In the genomic region with DNA sequence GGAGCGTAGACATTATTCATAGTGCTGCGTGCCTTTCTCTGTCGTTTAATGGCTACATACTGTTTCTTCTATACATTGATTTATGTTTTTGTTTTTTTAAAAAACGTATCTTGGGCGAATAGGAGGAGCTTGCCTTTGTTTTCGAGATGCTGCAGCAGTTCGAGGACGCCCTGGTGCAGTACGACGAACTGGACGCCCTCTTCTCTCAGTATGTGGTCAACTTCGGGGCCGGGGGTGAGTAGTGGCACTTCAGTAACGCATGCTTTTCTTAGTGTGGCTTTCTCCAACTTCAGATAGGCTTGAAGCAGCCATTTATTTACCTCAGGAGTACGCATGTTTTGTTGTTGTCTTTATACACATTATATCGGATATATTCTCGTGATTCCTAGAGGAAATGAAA, we compare ENCODE assay signal across 15 cellular contexts. TPM values are rescaled to one million over a fixed set of nuclear protein-coding genes. Genes with fewer than 3 reads are reported as not detected.
DNase-seq lines count a peak whose midpoint lies in the region; ATAC-seq and TF ChIP-seq lines count a peak whose summit lies in the region.
"Had no signal": no experiment of that assay in that cellular context is flagged by ENCODE, and none has a peak within 500 bp of the region (broad histone marks: within the 10 kb centered on the region; RNA-seq: fewer than 3 reads in every experiment).

No MANE protein-coding gene starts in this region.

- no peaks in the 10 kb centered on the region for H3K9me3 ChIP-seq in CD8-positive, alpha-beta memory T cell (ENCODE audit: low read length)
- H3K9me3 ChIP-seq in PC-3 (ENCODE audit: low read length) (no peaks in the 10 kb centered on the region), aorta (ENCODE audit: control insufficient read depth, low read length) (no peaks in the 10 kb centered on the region)
- H3K9me3 ChIP-seq: A549; BLaER1 treated with 17β-estradiol and CSF1 and Interleukin-3, amounts not matched to agents 10 nM and 100 nM had no signal

- H3K36me3 ChIP-seq in CD8-positive, alpha-beta memory T cell (ENCODE audit: insufficient read depth, low read length) = peaks cover 51% of the 10 kb centered on the region
- peaks cover 33% of the 10 kb centered on the region; the same call in 1 of the 2 replicates for H3K36me3 ChIP-seq in PC-3 (ENCODE audit: low read depth, low read length)
- peaks cover 0 to 1% of the 10 kb centered on the region in 2 donors for H3K36me3 ChIP-seq in aorta (ENCODE audit: control insufficient read depth in 1 of 2, insufficient read depth in 2 of 2, low read length in 1 of 2)

- no peak overlapping the region for H3K4me3 ChIP-seq in CD8-positive, alpha-beta memory T cell (ENCODE audit: low read length)
- H3K4me3 ChIP-seq in PC-3 (ENCODE audit: low read length) (no peak overlapping the region), aorta (ENCODE audit: low read length in 2 of 2) (no peak overlapping the region)
- H3K4me3 ChIP-seq: A549; BLaER1 treated with 17β-estradiol and CSF1 and Interleukin-3, amounts not matched to agents 10 nM and 100 nM had no signal

- no peaks in the 10 kb centered on the region for H3K9me2 ChIP-seq in PC-3 (replicated peaks; ENCODE audit: low read length)

- TF ChIP-seq CTCF in PC-3 (conservative IDR thresholded peaks at IDR 0.05; ENCODE audit: low read depth, low read length) = no peak

- no TSS peak for BruUV-seq in PC-3 (replicated peaks; lab: Mats Ljungman, UMichigan)

- WGBS in aorta, 2 donors = 75 to 86% methylated on average over 17 of the region's 17 CpGs

- H3K27me3 Mint-ChIP-seq in T-helper 2 cell treated with Interferon-gamma antibody and Interleukin-4, amounts not matched to agents 5 μg/mL and 100 μg/mL, for 36 hours (ENCODE audit: low read depth) = no peaks in the 10 kb centered on the region
- no peaks in the 10 kb centered on the region for H3K27me3 Mint-ChIP-seq in CD8-positive, alpha-beta memory T cell
- no peaks in the 10 kb centered on the region for H3K27me3 Mint-ChIP-seq in activated T-helper 2 cell treated with anti-CD3 and anti-CD28 coated beads, Interferon-gamma antibody, Interleukin-2, Interleukin-4, amounts not matched to agents 10 μg/mL and 5 μg/mL and 100 μg/mL, durations not matched to agents 14 hours and 24 hours and 36 hours (ENCODE audit: low read depth)

- H3F3A ChIP-seq in PC-3 (ENCODE audit: low read length, unreplicated experiment) = no peaks in the 10 kb centered on the region

- H3K27ac Mint-ChIP-seq in T-helper 2 cell treated with Interferon-gamma antibody and Interleukin-4, amounts not matched to agents 5 μg/mL and 100 μg/mL, for 36 hours = peak overlapping the region; percentile 29
- peak overlapping the region in 6 of 8 donors; percentile 17 to 84 (median 64) for H3K27ac Mint-ChIP-seq in CD8-positive, alpha-beta memory T cell
- peak overlapping the region; percentile 90 for H3K27ac Mint-ChIP-seq in activated T-helper 2 cell treated with anti-CD3 and anti-CD28 coated beads, Interferon-gamma antibody, Interleukin-2, Interleukin-4, amounts not matched to agents 10 μg/mL and 5 μg/mL and 100 μg/mL, durations not matched to agents 14 hours and 24 hours and 36 hours
- H3K27ac Mint-ChIP-seq in stimulated activated effector memory CD8-positive, alpha-beta T cell treated with anti-CD3 and anti-CD28 coated beads, Interleukin-12 subunit alpha, Interleukin-12 subunit beta, amount 100 ng/mL, for 72 hours = peak overlapping the region; percentile 94
- H3K27ac Mint-ChIP-seq: HFFc6 had no signal

- no peak for DNase-seq in T-helper 2 cell treated with Interferon-gamma antibody and Interleukin-4, amounts not matched to agents 5 μg/mL and 100 μg/mL, for 36 hours (ENCODE audit: low spot score)
- DNase-seq in T-helper 2 cell (no peak), PC-3 (no peak), aorta (no peak)
- DNase-seq in CD8-positive, alpha-beta memory T cell = no peak
- DNase-seq in activated T-helper 2 cell treated with anti-CD3 and anti-CD28 coated beads, Interferon-gamma antibody, Interleukin-2, Interleukin-4, amounts not matched to agents 10 μg/mL and 5 μg/mL and 100 μg/mL, durations not matched to agents 14 hours and 24 hours and 36 hours (ENCODE audit: low spot score) = no peak
- DNase-seq in stimulated activated effector memory CD8-positive, alpha-beta T cell treated with anti-CD3 and anti-CD28 coated beads, Interleukin-12 subunit alpha, Interleukin-12 subunit beta, amount 100 ng/mL, for 72 hours (ENCODE audit: low spot score in 2 of 2) = no peak
- DNase-seq: HFFc6, KG1, NCI-H1436, NCI-H524 had no signal

- no peaks in the 10 kb centered on the region for H3K27me3 ChIP-seq in CD8-positive, alpha-beta memory T cell (ENCODE audit: insufficient read depth, low read length, poor library complexity, severe bottlenecking)
- no peaks in the 10 kb centered on the region for H3K27me3 ChIP-seq in PC-3 (ENCODE audit: low read length)
- H3K27me3 ChIP-seq in aorta (ENCODE audit: control insufficient read depth in 1 of 2, insufficient read depth in 2 of 2, low read length in 1 of 2) = no peaks in the 10 kb centered on the region
- H3K27me3 ChIP-seq: BLaER1 treated with 17β-estradiol and CSF1 and Interleukin-3, amounts not matched to agents 10 nM and 100 nM had no signal

- H4K20me1 ChIP-seq in PC-3 (ENCODE audit: low read length) = no peaks in the 10 kb centered on the region

- H3K4me2 ChIP-seq in PC-3 (ENCODE audit: low read length) = no peak overlapping the region
- H3K4me2 ChIP-seq: A549; BLaER1 treated with 17β-estradiol and CSF1 and Interleukin-3, amounts not matched to agents 10 nM and 100 nM had no signal

- H3K4me3 Mint-ChIP-seq in T-helper 2 cell treated with Interferon-gamma antibody and Interleukin-4, amounts not matched to agents 5 μg/mL and 100 μg/mL, for 36 hours = no peak overlapping the region
- H3K4me3 Mint-ChIP-seq in CD8-positive, alpha-beta memory T cell = no peak overlapping the region
- no peak overlapping the region for H3K4me3 Mint-ChIP-seq in activated T-helper 2 cell treated with anti-CD3 and anti-CD28 coated beads, Interferon-gamma antibody, Interleukin-2, Interleukin-4, amounts not matched to agents 10 μg/mL and 5 μg/mL and 100 μg/mL, durations not matched to agents 14 hours and 24 hours and 36 hours (ENCODE audit: low read depth)
- H3K4me3 Mint-ChIP-seq in stimulated activated effector memory CD8-positive, alpha-beta T cell treated with anti-CD3 and anti-CD28 coated beads, Interleukin-12 subunit alpha, Interleukin-12 subunit beta, amount 100 ng/mL, for 72 hours = no peak overlapping the region
- H3K4me3 Mint-ChIP-seq: HFFc6 had no signal

- no peaks in the 10 kb centered on the region for H3K4me1 ChIP-seq in CD8-positive, alpha-beta memory T cell (ENCODE audit: insufficient read depth, low read length)
- no peaks in the 10 kb centered on the region for H3K4me1 ChIP-seq in PC-3 (ENCODE audit: insufficient read depth, low read length)
- no peaks in the 10 kb centered on the region for H3K4me1 ChIP-seq in aorta (ENCODE audit: control insufficient read depth in 1 of 2, insufficient read depth in 2 of 2, low read length in 2 of 2)

- POLR2A ChIA-PET in CD8-positive, alpha-beta memory T cell (lab: Charles Lee) = no interaction called here
- POLR2A ChIA-PET in PC-3 (lab: Charles Lee; ENCODE audit: unreplicated experiment) = no interaction called here

- no peaks in the 10 kb centered on the region for H3K9me3 Mint-ChIP-seq in T-helper 2 cell treated with Interferon-gamma antibody and Interleukin-4, amounts not matched to agents 5 μg/mL and 100 μg/mL, for 36 hours
- H3K9me3 Mint-ChIP-seq in CD8-positive, alpha-beta memory T cell = no peaks in the 10 kb centered on the region
- H3K9me3 Mint-ChIP-seq in activated T-helper 2 cell treated with anti-CD3 and anti-CD28 coated beads, Interferon-gamma antibody, Interleukin-2, Interleukin-4, amounts not matched to agents 10 μg/mL and 5 μg/mL and 100 μg/mL, durations not matched to agents 14 hours and 24 hours and 36 hours = no peaks in the 10 kb centered on the region
- no peaks in the 10 kb centered on the region for H3K9me3 Mint-ChIP-seq in stimulated activated effector memory CD8-positive, alpha-beta T cell treated with anti-CD3 and anti-CD28 coated beads, Interleukin-12 subunit alpha, Interleukin-12 subunit beta, amount 100 ng/mL, for 72 hours
- H3K9me3 Mint-ChIP-seq: HFFc6 had no signal

- CTCF ChIA-PET in CD8-positive, alpha-beta memory T cell (lab: Charles Lee) = no interaction called here
- CTCF ChIA-PET in PC-3 (lab: Charles Lee) = no interaction called here

- no peak for ATAC-seq in stimulated activated effector memory CD8-positive, alpha-beta T cell treated with anti-CD3 and anti-CD28 coated beads, Interleukin-12 subunit alpha, Interleukin-12 subunit beta, amount 100 ng/mL, for 72 hours
- ATAC-seq in PC-3 (no peak), HG03196 (IDR thresholded peaks at IDR 0.05; ENCODE audit: unreplicated experiment) (no peak), aorta (ENCODE audit: low FRiP score) (no peak)
- ATAC-seq: A549, Panc1 had no signal

- H3K4me1 Mint-ChIP-seq in T-helper 2 cell treated with Interferon-gamma antibody and Interleukin-4, amounts not matched to agents 5 μg/mL and 100 μg/mL, for 36 hours (ENCODE audit: low read depth) = peaks cover 13% of the 10 kb centered on the region
- H3K4me1 Mint-ChIP-seq in CD8-positive, alpha-beta memory T cell = peaks cover 12 to 25% (median 12%) of the 10 kb centered on the region in 3 donors
- H3K4me1 Mint-ChIP-seq in activated T-helper 2 cell treated with anti-CD3 and anti-CD28 coated beads, Interferon-gamma antibody, Interleukin-2, Interleukin-4, amounts not matched to agents 10 μg/mL and 5 μg/mL and 100 μg/mL, durations not matched to agents 14 hours and 24 hours and 36 hours (ENCODE audit: low read depth) = peaks cover 34% of the 10 kb centered on the region
- H3K4me1 Mint-ChIP-seq in stimulated activated effector memory CD8-positive, alpha-beta T cell treated with anti-CD3 and anti-CD28 coated beads, Interleukin-12 subunit alpha, Interleukin-12 subunit beta, amount 100 ng/mL, for 72 hours = peaks cover 37% of the 10 kb centered on the region

- H3K36me3 Mint-ChIP-seq in T-helper 2 cell treated with Interferon-gamma antibody and Interleukin-4, amounts not matched to agents 5 μg/mL and 100 μg/mL, for 36 hours (ENCODE audit: low read depth) = peaks cover 47% of the 10 kb centered on the region
- peaks cover 3 to 79% (median 24%) of the 10 kb centered on the region in 3 donors for H3K36me3 Mint-ChIP-seq in CD8-positive, alpha-beta memory T cell
- peaks cover 68% of the 10 kb centered on the region for H3K36me3 Mint-ChIP-seq in activated T-helper 2 cell treated with anti-CD3 and anti-CD28 coated beads, Interferon-gamma antibody, Interleukin-2, Interleukin-4, amounts not matched to agents 10 μg/mL and 5 μg/mL and 100 μg/mL, durations not matched to agents 14 hours and 24 hours and 36 hours (ENCODE audit: low read depth)
- peaks cover 95% of the 10 kb centered on the region for H3K36me3 Mint-ChIP-seq in stimulated activated effector memory CD8-positive, alpha-beta T cell treated with anti-CD3 and anti-CD28 coated beads, Interleukin-12 subunit alpha, Interleukin-12 subunit beta, amount 100 ng/mL, for 72 hours

- H3K79me2 ChIP-seq in PC-3 (ENCODE audit: low read length) = no peaks in the 10 kb centered on the region

- intact Hi-C loops in activated T-helper 2 cell treated with anti-CD3 and anti-CD28 coated beads, Interferon-gamma antibody, Interleukin-2, Interleukin-4, amounts not matched to agents 10 μg/mL and 5 μg/mL and 100 μg/mL, durations not matched to agents 14 hours and 24 hours and 36 hours (cut with micrococcal nuclease) = no loop called here
- intact Hi-C loops in PC-3 (cut with micrococcal nuclease) = no loop called here
- intact Hi-C loops in aorta (cut with DNase I) = no loop called here

- no peak overlapping the region for H3K27ac ChIP-seq in CD8-positive, alpha-beta memory T cell (ENCODE audit: low read depth, low read length)
- H3K27ac ChIP-seq in PC-3 (ENCODE audit: low read length) (no peak overlapping the region), aorta (ENCODE audit: low read depth in 1 of 2, low read length in 2 of 2) (no peak overlapping the region)
- H3K27ac ChIP-seq: A549; BLaER1 treated with 17β-estradiol and CSF1 and Interleukin-3, amounts not matched to agents 10 nM and 100 nM had no signal

- no peak overlapping the region for H2AFZ ChIP-seq in PC-3 (ENCODE audit: low read length)

- H3K9ac ChIP-seq in PC-3 (ENCODE audit: low read length) = no peak overlapping the region
- H3K9ac ChIP-seq: BLaER1 treated with 17β-estradiol and CSF1 and Interleukin-3, amounts not matched to agents 10 nM and 100 nM had no signal

RNA-seq across cellular contexts. Expression of a gene that starts 46.9 kb away (rescaled TPM):
- total RNA-seq in CD8-positive, alpha-beta memory T cell = 10 to 100 TPM; 50.0 to 54.7 TPM
- polyA plus RNA-seq in CD8-positive, alpha-beta memory T cell = 45.1 TPM
- 67.3 and 69.9 TPM in 2 replicates for total RNA-seq in activated T-helper 2 cell treated with anti-CD3 and anti-CD28 coated beads, Interferon-gamma antibody, Interleukin-2, Interleukin-4, amounts not matched to agents 10 μg/mL and 5 μg/mL and 100 μg/mL, durations not matched to agents 14 hours and 24 hours and 36 hours
- total RNA-seq in PC-3 (2014; rRNA removed) = 28.9 and 31.4 TPM in 2 replicates
- 10 to 100 TPM; 30.3 to 41.5 TPM for total RNA-seq in aorta
- 10 to 100 TPM in 1 of 2 donors, 1 to 10 TPM in 1; 3.5 to 10.6 TPM for polyA plus RNA-seq in aorta

RNA-seq across cellular contexts. Expression of a gene that starts 48.2 kb away (rescaled TPM):
- total RNA-seq in CD8-positive, alpha-beta memory T cell = 10 to 100 TPM; 10.4 to 15.5 TPM
- polyA plus RNA-seq in CD8-positive, alpha-beta memory T cell = 13.2 TPM
- 11.0 and 13.7 TPM in 2 replicates for total RNA-seq in activated T-helper 2 cell treated with anti-CD3 and anti-CD28 coated beads, Interferon-gamma antibody, Interleukin-2, Interleukin-4, amounts not matched to agents 10 μg/mL and 5 μg/mL and 100 μg/mL, durations not matched to agents 14 hours and 24 hours and 36 hours
- total RNA-seq in PC-3 (2014; rRNA removed) = 8.2 and 17.0 TPM in 2 replicates
- total RNA-seq in aorta = 1 to 10 TPM; 3.8 to 9.5 TPM
- 10 to 100 TPM in 1 of 2 donors, not detected in 1; 18.2 TPM for polyA plus RNA-seq in aorta

Comparison
In these comparisons a context has a peak if more than half of its experiments do, and no peak if none do; other contexts are left out.
1. H3K27ac Mint-ChIP-seq: peak in every context shown above with its lines; median percentile 94 in stimulated activated effector memory CD8-positive, alpha-beta T cell treated with anti-CD3 and anti-CD28 coated beads, Interleukin-12 subunit alpha, Interleukin-12 subunit beta, amount 100 ng/mL, for 72 hours; 90 in activated T-helper 2 cell treated with anti-CD3 and anti-CD28 coated beads, Interferon-gamma antibody, Interleukin-2, Interleukin-4, amounts not matched to agents 10 μg/mL and 5 μg/mL and 100 μg/mL, durations not matched to agents 14 hours and 24 hours and 36 hours; 64 in CD8-positive, alpha-beta memory T cell; 29 in T-helper 2 cell treated with Interferon-gamma antibody and Interleukin-4, amounts not matched to agents 5 μg/mL and 100 μg/mL, for 36 hours.